Comparison of ENCODE assay signal across 8 cellular contexts in genomic region chr22:41204992-41205900, GRCh38. TPM values are rescaled to one million over a fixed set of nuclear protein-coding genes. Genes with fewer than 3 reads are reported as not detected.
DNase-seq lines count a peak whose midpoint lies in the region; ATAC-seq, FAIRE-seq and TF ChIP-seq lines count a peak whose summit lies in the region.

Gene L3MBTL2, plus strand, starts transcription at chr22:41205312. Its CDS starts 51 bp downstream, at chr22:41205363.

- H3K27ac Mint-ChIP-seq in activated naive CD8-positive, alpha-beta T cell treated with anti-CD3 and anti-CD28 coated beads, Interleukin-2, amount 50 U/mL, for 24 hours = peak within 1 kb of the TSS; percentile 99

- H3K4me1 Mint-ChIP-seq in activated naive CD8-positive, alpha-beta T cell treated with anti-CD3 and anti-CD28 coated beads, Interleukin-2, amount 50 U/mL, for 24 hours = peaks cover 30% of the 10 kb centered on the region

- H3K27me3 ChIP-seq in pancreas = no peaks in the 10 kb centered on the region
- H3K27me3 ChIP-seq in tibial artery = no peaks in the 10 kb centered on the region

- H3K9me3 ChIP-seq in pancreas (no peaks in the 10 kb centered on the region), tibial artery (no peaks in the 10 kb centered on the region)

- no peak for TF ChIP-seq CTCF in GM12865 (IDR thresholded peaks at IDR 0.05; ENCODE audit: insufficient read depth, low read depth, low read length, missing control alignments)
- no peak for TF ChIP-seq CTCF in pancreas (IDR thresholded peaks at IDR 0.05)
- TF ChIP-seq CTCF in tibial artery (IDR thresholded peaks at IDR 0.05) = peak in 1 of 2 experiments; percentile 7

- H3K4me3 Mint-ChIP-seq in activated naive CD8-positive, alpha-beta T cell treated with anti-CD3 and anti-CD28 coated beads, Interleukin-2, amount 50 U/mL, for 24 hours = peak within 1 kb of the TSS; percentile 99

- DNase-seq in GM12865 (ENCODE audit: low read depth) (peak; percentile 98), NCI-H1417 treated with DMSO at 0.1 percent for 48 hours (lab: John Stamatoyannopoulos, UW) (peak; percentile 75), SW480 (ENCODE audit: low spot score) (peak; percentile 92), Right ventricle myocardium superior (peak; percentile 99), pancreas (peak; percentile 95 to 98 (median 96)), tibial artery (peak; percentile 98)
- peak; percentile 99 for DNase-seq in activated naive CD8-positive, alpha-beta T cell treated with anti-CD3 and anti-CD28 coated beads, Interleukin-2, amount 50 U/mL, for 24 hours

- peak; percentile 97 for ATAC-seq in HG02763 (IDR thresholded peaks at IDR 0.05; ENCODE audit: unreplicated experiment)
- peak; percentile 100 for ATAC-seq in activated naive CD8-positive, alpha-beta T cell treated with anti-CD3 and anti-CD28 coated beads, Interleukin-2, amount 50 U/mL, for 24 hours
- peak; percentile 100 for ATAC-seq in Right ventricle myocardium superior (ENCODE audit: poor library complexity)
- peak; percentile 100 for ATAC-seq in pancreas

- H3K36me3 Mint-ChIP-seq in activated naive CD8-positive, alpha-beta T cell treated with anti-CD3 and anti-CD28 coated beads, Interleukin-2, amount 50 U/mL, for 24 hours (ENCODE audit: low read depth) = peaks cover 20% of the 10 kb centered on the region

- H3K9me3 Mint-ChIP-seq in activated naive CD8-positive, alpha-beta T cell treated with anti-CD3 and anti-CD28 coated beads, Interleukin-2, amount 50 U/mL, for 24 hours = no peaks in the 10 kb centered on the region

- peaks cover 7% of the 10 kb centered on the region for H3K27me3 Mint-ChIP-seq in activated naive CD8-positive, alpha-beta T cell treated with anti-CD3 and anti-CD28 coated beads, Interleukin-2, amount 50 U/mL, for 24 hours

- H3K4me3 ChIP-seq in GM12865 (ENCODE audit: low read depth, low read length) (peak within 1 kb of the TSS; percentile 72), pancreas (peak within 1 kb of the TSS; percentile 44 to 92 (median 76)), tibial artery (peak within 1 kb of the TSS; percentile 68 to 82)

- H3K4me1 ChIP-seq in pancreas (peaks cover 0 to 5% (median 0%) of the 10 kb centered on the region in 3 donors), tibial artery (peaks cover 0 to 12% (median 7%) of the 10 kb centered on the region in 4 donors)

- WGBS in pancreas, 2 donors = 1% methylated on average over 47 of the region's 47 CpGs

- intact Hi-C loops in Right ventricle myocardium superior (cut with DNase I) (no loop called here), pancreas (cut with DNase I) (no loop called here), tibial artery (cut with DNase I; ENCODE audit: low total_unique reads) (no loop called here)

- H3K27ac ChIP-seq in pancreas (peak within 1 kb of the TSS in 3 of 4 donors; percentile 30 to 56 (median 50)), tibial artery (peak within 1 kb of the TSS; percentile 66 to 85)

- H3K36me3 ChIP-seq in pancreas (no peaks in the 10 kb centered on the region), tibial artery (peaks cover 6 to 18% (median 15%) of the 10 kb centered on the region in 3 donors)

- peak; percentile 91 for FAIRE-seq in pancreas (lab: Jason Lieb, UNC)

RNA-seq across cellular contexts. Expression of gene L3MBTL2, which starts in this region (rescaled TPM):
- 14.9 TPM for total RNA-seq in Right ventricle myocardium superior
- total RNA-seq in pancreas = 10 to 100 TPM in 2 of 6 donors, 1 to 10 TPM in 4; 7.9 to 13.2 (median 9.4) TPM
- 10 to 100 TPM; 11.9 to 15.9 TPM for polyA plus RNA-seq in pancreas

Comparison
In these comparisons a context has a peak if more than half of its experiments do, and no peak if none do; other contexts are left out.
1. Peak in every context shown above with its lines: DNase-seq, ATAC-seq, H3K4me3 ChIP-seq and H3K27ac ChIP-seq.